In the genomic region with DNA sequence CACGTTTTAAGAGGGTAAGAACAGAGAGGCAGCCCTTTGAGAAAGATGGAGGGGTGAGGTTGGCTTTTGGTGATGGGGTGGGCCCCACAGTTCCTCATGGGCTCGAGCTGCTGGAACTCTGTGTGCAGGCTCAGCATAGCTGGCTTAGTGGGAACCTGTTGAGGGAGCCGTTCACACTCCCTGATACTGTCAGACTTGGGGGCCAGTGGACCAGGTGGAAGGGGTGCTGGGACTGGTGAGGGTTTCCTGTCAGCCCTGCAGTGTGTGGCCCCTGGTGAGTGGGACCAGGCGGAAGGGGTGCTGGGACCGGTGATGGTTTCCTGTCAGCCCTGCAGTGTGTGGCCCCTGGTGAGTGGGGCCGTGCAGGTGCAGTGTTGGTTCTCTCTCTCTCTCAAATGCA, we compare ENCODE assay signal across 9 cellular contexts. TPM values are rescaled to one million over a fixed set of nuclear protein-coding genes. Genes with fewer than 3 reads are reported as not detected.
DNase-seq lines count a peak whose midpoint lies in the region; ATAC-seq, FAIRE-seq and TF ChIP-seq lines count a peak whose summit lies in the region.
"Had no signal": no experiment of that assay in that cellular context is flagged by ENCODE, and none has a peak within 500 bp of the region (broad histone marks: within the 10 kb centered on the region; RNA-seq: fewer than 3 reads in every experiment).

No MANE protein-coding gene starts in this region.

- no peaks in the 10 kb centered on the region for H3K27me3 Mint-ChIP-seq in T-helper 17 cell
- H3K27me3 Mint-ChIP-seq in dendritic cell treated with granulocyte-macrophage colony-stimulating factor and Interleukin-4, amounts not matched to agents 40 ng/mL and 50 ng/mL, for 4 days, result no peaks in the 10 kb centered on the region

- intact Hi-C loops in dendritic cell treated with granulocyte-macrophage colony-stimulating factor and Interleukin-4, amounts not matched to agents 40 ng/mL and 50 ng/mL, for 4 days (cut with micrococcal nuclease), result no loop called here

- ATAC-seq in T-helper 17 cell, result peak; percentile 20

- CTCF ChIA-PET in HEK293 (lab: Yijun Ruan, JAX), result interaction anchor here (0.9 to 1.8 kb wide), 6 partner anchors 9 to 97 kb away, joined by 3 to 6 read pairs (median 4); no protein-coding TSS in a partner anchor

- H3K9me3 Mint-ChIP-seq in dendritic cell treated with granulocyte-macrophage colony-stimulating factor and Interleukin-4, amounts not matched to agents 40 ng/mL and 50 ng/mL, for 4 days, result no peaks in the 10 kb centered on the region

- H3K4me1 Mint-ChIP-seq in T-helper 17 cell, result peaks cover 54% of the 10 kb centered on the region
- H3K4me1 Mint-ChIP-seq in dendritic cell treated with granulocyte-macrophage colony-stimulating factor and Interleukin-4, amounts not matched to agents 40 ng/mL and 50 ng/mL, for 4 days (ENCODE audit: low read depth), result peaks cover 76% of the 10 kb centered on the region

- no peak for DNase-seq in T-helper 17 cell
- no peak for DNase-seq in NOMO-1 treated with DMSO at 0.1 percent for 48 hours (lab: John Stamatoyannopoulos, UW; ENCODE audit: unreplicated experiment)
- no peak for DNase-seq in D721Med (ENCODE audit: insufficient read length, low spot score)
- no peak for DNase-seq in putamen (ENCODE audit: low spot score)
- DNase-seq in NCI-H1092 treated with DMSO at 0.1 percent for 48 hours (lab: John Stamatoyannopoulos, UW), result no peak
- DNase-seq: NCI-H82 had no signal

- TF ChIP-seq CTCF in HEK293 (tag by site-specific recombination; IDR thresholded peaks at IDR 0.05), result no peak
- TF ChIP-seq CTCF in D721Med (IDR thresholded peaks at IDR 0.05; ENCODE audit: insufficient read depth, missing control alignments), result no peak

- no peaks in the 10 kb centered on the region for H3K9me3 ChIP-seq in HEK293 (ENCODE audit: control insufficient read depth, insufficient read depth, low read depth, low read length)
- H3K9me3 ChIP-seq in T-helper 17 cell (ENCODE audit: control insufficient read depth, low read length, poor library complexity, severe bottlenecking), result no peaks in the 10 kb centered on the region

- H3K27ac ChIP-seq in HEK293 (ENCODE audit: extremely low read depth, low read depth, low read length), result no peak overlapping the region
- H3K27ac ChIP-seq in skin epidermis, result peak overlapping the region in 17 of 21 experiments; percentile 1 to 87 (median 26)

- H3K4me3 ChIP-seq in HEK293 (ENCODE audit: low read depth, low read length), result no peak overlapping the region
- no peak overlapping the region for H3K4me3 ChIP-seq in skin epidermis

- POLR2A ChIA-PET in HEK293 (lab: Yijun Ruan, JAX), result interaction anchor here (0.8 kb wide), 1 partner anchor 11 kb away, joined by 3 read pairs; no protein-coding TSS in a partner anchor

- H3K4me1 ChIP-seq in HEK293 (ENCODE audit: control insufficient read depth, insufficient read depth, low read length), result no peaks in the 10 kb centered on the region

- H3K36me3 Mint-ChIP-seq in T-helper 17 cell (ENCODE audit: low read depth), result peaks cover under 1% of the 10 kb centered on the region
- H3K36me3 Mint-ChIP-seq in dendritic cell treated with granulocyte-macrophage colony-stimulating factor and Interleukin-4, amounts not matched to agents 40 ng/mL and 50 ng/mL, for 4 days (ENCODE audit: low read depth), result peaks cover 37% of the 10 kb centered on the region

- H3K4me3 Mint-ChIP-seq in T-helper 17 cell, result peak overlapping the region; percentile 76
- no peak overlapping the region for H3K4me3 Mint-ChIP-seq in dendritic cell treated with granulocyte-macrophage colony-stimulating factor and Interleukin-4, amounts not matched to agents 40 ng/mL and 50 ng/mL, for 4 days

- no peak for FAIRE-seq in D721Med (lab: Jason Lieb, UNC)

- H3K27ac Mint-ChIP-seq in T-helper 17 cell, result peak overlapping the region; percentile 96
- peak overlapping the region; percentile 87 for H3K27ac Mint-ChIP-seq in dendritic cell treated with granulocyte-macrophage colony-stimulating factor and Interleukin-4, amounts not matched to agents 40 ng/mL and 50 ng/mL, for 4 days

- H3K36me3 ChIP-seq in HEK293 (ENCODE audit: control insufficient read depth in 2 of 2, insufficient read depth in 1 of 2, low read length in 2 of 2), result peaks cover 0 to 9% of the 10 kb centered on the region in 2 experiments; a peak in 1 of 3 replicates

TF ChIP-seq in HEK293, 187 proteins besides CTCF, POLR2A, EP300 and RAD21:
- TF ChIP-seq ZFP69B (tag by site-specific recombination; IDR thresholded peaks at IDR 0.05) (peak; percentile 95), SCRT1 (tag by site-specific recombination; IDR thresholded peaks at IDR 0.05; ENCODE audit: borderline replicate concordance) (peak; percentile 79), ZNF791 (tag by site-specific recombination; IDR thresholded peaks at IDR 0.05) (no peak), SCRT2 (tag by site-specific recombination; IDR thresholded peaks at IDR 0.05) (peak; percentile 89), ZNF112 (tag by site-specific recombination; IDR thresholded peaks at IDR 0.05) (no peak), ZNF768 (tag by site-specific recombination; IDR thresholded peaks at IDR 0.05) (no peak)
- TF ChIP-seq, protein P1, sequence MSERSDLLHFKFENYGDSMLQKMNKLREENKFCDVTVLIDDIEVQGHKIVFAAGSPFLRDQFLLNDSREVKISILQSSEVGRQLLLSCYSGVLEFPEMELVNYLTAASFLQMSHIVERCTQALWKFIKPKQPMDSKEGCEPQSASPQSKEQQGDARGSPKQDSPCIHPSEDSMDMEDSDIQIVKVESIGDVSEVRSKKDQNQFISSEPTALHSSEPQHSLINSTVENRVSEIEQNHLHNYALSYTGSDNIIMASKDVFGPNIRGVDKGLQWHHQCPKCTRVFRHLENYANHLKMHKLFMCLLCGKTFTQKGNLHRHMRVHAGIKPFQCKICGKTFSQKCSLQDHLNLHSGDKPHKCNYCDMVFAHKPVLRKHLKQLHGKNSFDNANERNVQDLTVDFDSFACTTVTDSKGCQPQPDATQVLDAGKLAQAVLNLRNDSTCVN (tag by site-specific recombination; optimal IDR thresholded peaks at IDR 0.05), result no peak
- TF ChIP-seq, protein P2, sequence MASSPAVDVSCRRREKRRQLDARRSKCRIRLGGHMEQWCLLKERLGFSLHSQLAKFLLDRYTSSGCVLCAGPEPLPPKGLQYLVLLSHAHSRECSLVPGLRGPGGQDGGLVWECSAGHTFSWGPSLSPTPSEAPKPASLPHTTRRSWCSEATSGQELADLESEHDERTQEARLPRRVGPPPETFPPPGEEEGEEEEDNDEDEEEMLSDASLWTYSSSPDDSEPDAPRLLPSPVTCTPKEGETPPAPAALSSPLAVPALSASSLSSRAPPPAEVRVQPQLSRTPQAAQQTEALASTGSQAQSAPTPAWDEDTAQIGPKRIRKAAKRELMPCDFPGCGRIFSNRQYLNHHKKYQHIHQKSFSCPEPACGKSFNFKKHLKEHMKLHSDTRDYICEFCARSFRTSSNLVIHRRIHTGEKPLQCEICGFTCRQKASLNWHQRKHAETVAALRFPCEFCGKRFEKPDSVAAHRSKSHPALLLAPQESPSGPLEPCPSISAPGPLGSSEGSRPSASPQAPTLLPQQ (tag by site-specific recombination; IDR thresholded peaks at IDR 0.05), result peak; percentile 93
- TF ChIP-seq, protein P3, sequence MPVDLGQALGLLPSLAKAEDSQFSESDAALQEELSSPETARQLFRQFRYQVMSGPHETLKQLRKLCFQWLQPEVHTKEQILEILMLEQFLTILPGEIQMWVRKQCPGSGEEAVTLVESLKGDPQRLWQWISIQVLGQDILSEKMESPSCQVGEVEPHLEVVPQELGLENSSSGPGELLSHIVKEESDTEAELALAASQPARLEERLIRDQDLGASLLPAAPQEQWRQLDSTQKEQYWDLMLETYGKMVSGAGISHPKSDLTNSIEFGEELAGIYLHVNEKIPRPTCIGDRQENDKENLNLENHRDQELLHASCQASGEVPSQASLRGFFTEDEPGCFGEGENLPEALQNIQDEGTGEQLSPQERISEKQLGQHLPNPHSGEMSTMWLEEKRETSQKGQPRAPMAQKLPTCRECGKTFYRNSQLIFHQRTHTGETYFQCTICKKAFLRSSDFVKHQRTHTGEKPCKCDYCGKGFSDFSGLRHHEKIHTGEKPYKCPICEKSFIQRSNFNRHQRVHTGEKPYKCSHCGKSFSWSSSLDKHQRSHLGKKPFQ (tag by site-specific recombination; IDR thresholded peaks at IDR 0.05), result peak; percentile 80

RNA-seq across cellular contexts. Expression of gene ZNF750, which starts 45.1 kb away (rescaled TPM):
- total RNA-seq in T-helper 17 cell, result not detected
